ENCODE assay signal across 1 cellular context in the genomic region with DNA sequence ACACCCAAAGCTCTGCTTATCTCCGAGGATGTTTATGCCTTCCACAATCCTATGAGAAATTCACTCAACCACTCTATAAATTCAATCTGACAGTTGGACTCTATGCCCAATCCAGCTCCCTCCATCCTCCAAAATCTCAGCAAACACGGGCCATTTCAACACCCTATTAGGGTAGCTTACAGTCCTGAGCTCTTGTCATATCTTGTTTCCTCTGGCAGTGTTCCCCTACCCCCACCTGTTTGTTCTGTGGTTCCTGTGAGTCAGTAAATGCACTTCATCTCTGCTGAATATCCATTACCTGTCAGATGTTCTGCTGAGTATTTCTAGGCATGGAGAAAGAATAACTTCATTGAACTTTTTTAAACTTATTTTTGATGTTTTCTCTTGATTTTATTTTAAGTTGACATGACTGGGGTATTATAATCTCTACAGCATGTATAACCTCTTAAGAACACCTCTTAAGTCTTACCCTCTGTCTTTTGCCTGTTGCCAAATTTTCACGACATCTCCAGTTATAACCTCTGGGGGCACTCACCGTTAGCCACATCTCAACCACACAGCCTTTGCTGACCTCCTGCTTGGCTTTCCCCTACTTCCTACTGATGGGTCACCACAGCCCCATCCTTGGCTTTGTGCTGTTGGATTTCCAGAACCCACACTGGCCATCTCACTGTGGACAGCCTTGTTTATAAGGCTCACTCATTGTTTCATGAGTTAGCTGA.
TF ChIP-seq lines count a peak whose summit lies in the region.

No MANE protein-coding gene starts in this region.

TF ChIP-seq in SK-N-SH treated with all-trans-retinoic acid at 6 μM for 48 hours, 23 proteins besides CTCF, POLR2A, EP300 and RAD21:
- TF ChIP-seq POU6F1 (CRISPR knock-in tag; IDR thresholded peaks at IDR 0.05; ENCODE audit: borderline replicate concordance, low read depth), result no peak
- TF ChIP-seq ISL1 (CRISPR knock-in tag; IDR thresholded peaks at IDR 0.05), result peak; percentile 50
- no peak for TF ChIP-seq TOX (CRISPR knock-in tag; IDR thresholded peaks at IDR 0.05; ENCODE audit: borderline replicate concordance)
